Comparison of ENCODE assay signal across 1 cellular context in the genomic region with DNA sequence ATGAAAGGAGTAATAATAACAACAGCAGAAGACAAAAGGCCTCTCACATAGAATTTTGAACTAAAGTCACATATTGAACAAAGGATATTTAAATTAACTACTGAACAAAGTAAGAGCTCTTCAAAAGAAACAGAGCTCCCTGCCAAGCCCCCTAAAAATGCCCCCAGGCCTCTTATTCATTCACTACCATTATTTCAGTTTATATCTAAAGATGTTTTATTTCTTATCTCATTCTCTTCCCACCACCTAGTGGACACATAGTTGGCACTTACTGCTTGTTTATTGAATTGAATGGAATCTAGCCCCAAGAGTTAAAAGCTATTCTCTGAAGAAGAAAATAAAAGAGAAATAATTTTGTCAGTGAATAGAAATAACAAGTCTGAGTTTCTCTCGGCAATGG.
TF ChIP-seq lines count a peak whose summit lies in the region.

No MANE protein-coding gene starts in this region.

TF ChIP-seq in SK-N-SH, 30 proteins besides CTCF, POLR2A, EP300 and RAD21 (continued from another document):
- TF ChIP-seq, protein P1, sequence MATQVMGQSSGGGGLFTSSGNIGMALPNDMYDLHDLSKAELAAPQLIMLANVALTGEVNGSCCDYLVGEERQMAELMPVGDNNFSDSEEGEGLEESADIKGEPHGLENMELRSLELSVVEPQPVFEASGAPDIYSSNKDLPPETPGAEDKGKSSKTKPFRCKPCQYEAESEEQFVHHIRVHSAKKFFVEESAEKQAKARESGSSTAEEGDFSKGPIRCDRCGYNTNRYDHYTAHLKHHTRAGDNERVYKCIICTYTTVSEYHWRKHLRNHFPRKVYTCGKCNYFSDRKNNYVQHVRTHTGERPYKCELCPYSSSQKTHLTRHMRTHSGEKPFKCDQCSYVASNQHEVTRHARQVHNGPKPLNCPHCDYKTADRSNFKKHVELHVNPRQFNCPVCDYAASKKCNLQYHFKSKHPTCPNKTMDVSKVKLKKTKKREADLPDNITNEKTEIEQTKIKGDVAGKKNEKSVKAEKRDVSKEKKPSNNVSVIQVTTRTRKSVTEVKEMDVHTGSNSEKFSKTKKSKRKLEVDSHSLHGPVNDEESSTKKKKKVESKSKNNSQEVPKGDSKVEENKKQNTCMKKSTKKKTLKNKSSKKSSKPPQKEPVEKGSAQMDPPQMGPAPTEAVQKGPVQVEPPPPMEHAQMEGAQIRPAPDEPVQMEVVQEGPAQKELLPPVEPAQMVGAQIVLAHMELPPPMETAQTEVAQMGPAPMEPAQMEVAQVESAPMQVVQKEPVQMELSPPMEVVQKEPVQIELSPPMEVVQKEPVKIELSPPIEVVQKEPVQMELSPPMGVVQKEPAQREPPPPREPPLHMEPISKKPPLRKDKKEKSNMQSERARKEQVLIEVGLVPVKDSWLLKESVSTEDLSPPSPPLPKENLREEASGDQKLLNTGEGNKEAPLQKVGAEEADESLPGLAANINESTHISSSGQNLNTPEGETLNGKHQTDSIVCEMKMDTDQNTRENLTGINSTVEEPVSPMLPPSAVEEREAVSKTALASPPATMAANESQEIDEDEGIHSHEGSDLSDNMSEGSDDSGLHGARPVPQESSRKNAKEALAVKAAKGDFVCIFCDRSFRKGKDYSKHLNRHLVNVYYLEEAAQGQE (IDR thresholded peaks at IDR 0.05; ENCODE audit: low read depth, low read length): no peak
- TF ChIP-seq, protein P2, sequence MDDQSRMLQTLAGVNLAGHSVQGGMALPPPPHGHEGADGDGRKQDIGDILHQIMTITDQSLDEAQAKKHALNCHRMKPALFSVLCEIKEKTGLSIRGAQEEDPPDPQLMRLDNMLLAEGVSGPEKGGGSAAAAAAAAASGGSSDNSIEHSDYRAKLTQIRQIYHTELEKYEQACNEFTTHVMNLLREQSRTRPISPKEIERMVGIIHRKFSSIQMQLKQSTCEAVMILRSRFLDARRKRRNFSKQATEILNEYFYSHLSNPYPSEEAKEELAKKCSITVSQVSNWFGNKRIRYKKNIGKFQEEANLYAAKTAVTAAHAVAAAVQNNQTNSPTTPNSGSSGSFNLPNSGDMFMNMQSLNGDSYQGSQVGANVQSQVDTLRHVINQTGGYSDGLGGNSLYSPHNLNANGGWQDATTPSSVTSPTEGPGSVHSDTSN (IDR thresholded peaks at IDR 0.05): no peak
- TF ChIP-seq NFIC (IDR thresholded peaks at IDR 0.05; ENCODE audit: borderline replicate concordance): peak; percentile 12; the same call in 1 of the 2 replicates
